16 cellular contexts compared by ENCODE assay signal in genomic region chr14:58768977-58769376, GRCh38.
DNase-seq lines count a peak whose midpoint lies in the region; ATAC-seq and TF ChIP-seq lines count a peak whose summit lies in the region.
"Had no signal": no experiment of that assay in that cellular context is flagged by ENCODE, and none has a peak within 500 bp of the region (broad histone marks: within the 10 kb centered on the region; RNA-seq: fewer than 3 reads in every experiment).

No MANE protein-coding gene starts in this region.

- H3K36me3 Mint-ChIP-seq in nephron progenitor cell (ENCODE audit: low read depth): no peaks in the 10 kb centered on the region

- H3K27me3 ChIP-seq in H7 (ENCODE audit: control insufficient read depth, insufficient read depth, low read length) (peaks cover 9% of the 10 kb centered on the region), NT2/D1 (ENCODE audit: insufficient read depth, insufficient read length) (peaks cover 48% of the 10 kb centered on the region), iPS DF 6.9 (ENCODE audit: control insufficient read depth, insufficient read depth, low read length) (peaks cover 4% of the 10 kb centered on the region)

- H3K27ac Mint-ChIP-seq in nephron progenitor cell: peak overlapping the region; percentile 44

- no peaks in the 10 kb centered on the region for H3K9me3 Mint-ChIP-seq in nephron progenitor cell

- no peak overlapping the region for H3K27ac ChIP-seq in iPS DF 6.9 (ENCODE audit: low read length)

- no peaks in the 10 kb centered on the region; the same call in 1 of the 2 replicates for H3K9me3 ChIP-seq in NT2/D1 (ENCODE audit: insufficient read depth, low read length)
- no peaks in the 10 kb centered on the region for H3K9me3 ChIP-seq in iPS DF 6.9 (ENCODE audit: control insufficient read depth, insufficient read depth, low read length)
- H3K9me3 ChIP-seq: Caco-2 had no signal

- peaks cover 96% of the 10 kb centered on the region for H3K4me1 Mint-ChIP-seq in nephron progenitor cell

- intact Hi-C loops in left cardiac atrium (cut with DNase I): no loop called here

- H3K4me1 ChIP-seq in NT2/D1 (ENCODE audit: insufficient read depth, insufficient read length): no peaks in the 10 kb centered on the region
- peaks cover 4% of the 10 kb centered on the region; the same call in 1 of the 2 replicates for H3K4me1 ChIP-seq in iPS DF 6.9 (ENCODE audit: control insufficient read depth, insufficient read depth, low read length)

- H3K4me3 ChIP-seq in H7 (ENCODE audit: insufficient read depth, low read depth, low read length) (no peak overlapping the region), NT2/D1 (ENCODE audit: insufficient read length, low read depth) (no peak overlapping the region), iPS DF 6.9 (ENCODE audit: low read length) (no peak overlapping the region)

- H3K27me3 Mint-ChIP-seq in nephron progenitor cell (ENCODE audit: low read depth, poor library complexity): peaks cover 3% of the 10 kb centered on the region

- DNase-seq in H7: peak; percentile 69
- DNase-seq in NT2/D1 (ENCODE audit: low read depth, low spot score): peak; percentile 75
- DNase-seq in iPS DF 6.9 (ENCODE audit: low read depth, low spot score): peak; percentile 63
- peak; percentile 20 for DNase-seq in nephron progenitor cell
- no peak for DNase-seq in glomerular visceral epithelial cell (ENCODE audit: extremely low spot score)
- no peak for DNase-seq in D341Med (ENCODE audit: low spot score)
- DNase-seq in left cardiac atrium: no peak
- no peak for DNase-seq in GM20000 (ENCODE audit: low spot score)
- DNase-seq: AML-193, Caco-2, GOT3, Kasumi-1, NCI-H2029, NCI-H524 had no signal

- no peak overlapping the region for H3K9ac ChIP-seq in NT2/D1 (ENCODE audit: insufficient read length, low read depth)

- no CpG with 5 or more reads among the region's 4 CpGs for WGBS in iPS DF 6.9 (ENCODE audit: insufficient coverage, insufficient read length)

- no peak for ATAC-seq in left cardiac atrium
- ATAC-seq: Panc1, Right ventricle myocardium inferior had no signal

- H3K36me3 ChIP-seq in H7 (replicated peaks; ENCODE audit: control insufficient read depth, insufficient read depth, low read length) (no peaks in the 10 kb centered on the region), NT2/D1 (ENCODE audit: insufficient read depth, insufficient read length, low read length) (no peaks in the 10 kb centered on the region), iPS DF 6.9 (ENCODE audit: control insufficient read depth, insufficient read depth, low read length) (no peaks in the 10 kb centered on the region)

- no peak for TF ChIP-seq CTCF in nephron progenitor cell (IDR thresholded peaks at IDR 0.05)
- TF ChIP-seq CTCF in GM20000 (IDR thresholded peaks at IDR 0.05; ENCODE audit: extremely low read depth, missing control alignments): no peak

- H3K4me3 Mint-ChIP-seq in nephron progenitor cell: no peak overlapping the region

Comparison
In these comparisons a context has a peak if more than half of its experiments do, and no peak if none do; other contexts are left out.
1. DNase-seq: peak in H7 (single experiment), NT2/D1 (single experiment), iPS DF 6.9 (single experiment) and nephron progenitor cell (single experiment); none in glomerular visceral epithelial cell (single experiment), D341Med (single experiment), left cardiac atrium (single experiment) and GM20000 (single experiment).